1 cellular context compared by ENCODE assay signal in genomic region chr2:191516260-191516659, GRCh38.
TF ChIP-seq lines count a peak whose summit lies in the region.

No MANE protein-coding gene starts in this region.

TF ChIP-seq in HepG2, 621 proteins besides CTCF, POLR2A, EP300 and RAD21 (continued from another document):
- TF ChIP-seq RBFOX2 (IDR thresholded peaks at IDR 0.05; ENCODE audit: low read depth, low read length) (no peak), HNF1A (IDR thresholded peaks at IDR 0.05; ENCODE audit: low read depth) (no peak), HNF1A (CRISPR knock-in tag; IDR thresholded peaks at IDR 0.05; ENCODE audit: borderline replicate concordance) (no peak), ZBTB3 (CRISPR knock-in tag; IDR thresholded peaks at IDR 0.05; ENCODE audit: borderline replicate concordance, low read depth) (no peak), RARA (CRISPR knock-in tag; IDR thresholded peaks at IDR 0.05) (no peak), ZBTB26 (CRISPR knock-in tag; IDR thresholded peaks at IDR 0.05; ENCODE audit: borderline replicate concordance) (no peak), JDP2 (CRISPR knock-in tag; IDR thresholded peaks at IDR 0.05; ENCODE audit: borderline replicate concordance) (no peak), ZNF30 (CRISPR knock-in tag; IDR thresholded peaks at IDR 0.05) (no peak), PLRG1 (conservative IDR thresholded peaks at IDR 0.05) (no peak), POGK (CRISPR knock-in tag; conservative IDR thresholded peaks at IDR 0.05) (no peak), DZIP1 (CRISPR knock-in tag; IDR thresholded peaks at IDR 0.05) (no peak), TOPORS (CRISPR knock-in tag; IDR thresholded peaks at IDR 0.05) (no peak)
- TF ChIP-seq, protein P1, sequence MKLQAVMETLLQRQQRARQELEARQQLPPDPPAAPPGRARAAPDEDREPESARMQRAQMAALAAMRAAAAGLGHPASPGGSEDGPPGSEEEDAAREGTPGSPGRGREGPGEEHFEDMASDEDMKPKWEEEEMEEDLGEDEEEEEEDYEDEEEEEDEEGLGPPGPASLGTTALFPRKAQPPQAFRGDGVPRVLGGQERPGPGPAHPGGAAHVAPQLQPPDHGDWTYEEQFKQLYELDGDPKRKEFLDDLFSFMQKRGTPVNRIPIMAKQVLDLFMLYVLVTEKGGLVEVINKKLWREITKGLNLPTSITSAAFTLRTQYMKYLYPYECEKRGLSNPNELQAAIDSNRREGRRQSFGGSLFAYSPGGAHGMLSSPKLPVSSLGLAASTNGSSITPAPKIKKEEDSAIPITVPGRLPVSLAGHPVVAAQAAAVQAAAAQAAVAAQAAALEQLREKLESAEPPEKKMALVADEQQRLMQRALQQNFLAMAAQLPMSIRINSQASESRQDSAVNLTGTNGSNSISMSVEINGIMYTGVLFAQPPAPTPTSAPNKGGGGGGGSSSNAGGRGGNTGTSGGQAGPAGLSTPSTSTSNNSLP (IDR thresholded peaks at IDR 0.05; ENCODE audit: low read depth, low read length), result no peak
- TF ChIP-seq, protein P2, sequence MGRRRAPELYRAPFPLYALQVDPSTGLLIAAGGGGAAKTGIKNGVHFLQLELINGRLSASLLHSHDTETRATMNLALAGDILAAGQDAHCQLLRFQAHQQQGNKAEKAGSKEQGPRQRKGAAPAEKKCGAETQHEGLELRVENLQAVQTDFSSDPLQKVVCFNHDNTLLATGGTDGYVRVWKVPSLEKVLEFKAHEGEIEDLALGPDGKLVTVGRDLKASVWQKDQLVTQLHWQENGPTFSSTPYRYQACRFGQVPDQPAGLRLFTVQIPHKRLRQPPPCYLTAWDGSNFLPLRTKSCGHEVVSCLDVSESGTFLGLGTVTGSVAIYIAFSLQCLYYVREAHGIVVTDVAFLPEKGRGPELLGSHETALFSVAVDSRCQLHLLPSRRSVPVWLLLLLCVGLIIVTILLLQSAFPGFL (CRISPR knock-in tag; IDR thresholded peaks at IDR 0.05), result no peak
